ENCODE assay signal across 8 cellular contexts in the genomic region with DNA sequence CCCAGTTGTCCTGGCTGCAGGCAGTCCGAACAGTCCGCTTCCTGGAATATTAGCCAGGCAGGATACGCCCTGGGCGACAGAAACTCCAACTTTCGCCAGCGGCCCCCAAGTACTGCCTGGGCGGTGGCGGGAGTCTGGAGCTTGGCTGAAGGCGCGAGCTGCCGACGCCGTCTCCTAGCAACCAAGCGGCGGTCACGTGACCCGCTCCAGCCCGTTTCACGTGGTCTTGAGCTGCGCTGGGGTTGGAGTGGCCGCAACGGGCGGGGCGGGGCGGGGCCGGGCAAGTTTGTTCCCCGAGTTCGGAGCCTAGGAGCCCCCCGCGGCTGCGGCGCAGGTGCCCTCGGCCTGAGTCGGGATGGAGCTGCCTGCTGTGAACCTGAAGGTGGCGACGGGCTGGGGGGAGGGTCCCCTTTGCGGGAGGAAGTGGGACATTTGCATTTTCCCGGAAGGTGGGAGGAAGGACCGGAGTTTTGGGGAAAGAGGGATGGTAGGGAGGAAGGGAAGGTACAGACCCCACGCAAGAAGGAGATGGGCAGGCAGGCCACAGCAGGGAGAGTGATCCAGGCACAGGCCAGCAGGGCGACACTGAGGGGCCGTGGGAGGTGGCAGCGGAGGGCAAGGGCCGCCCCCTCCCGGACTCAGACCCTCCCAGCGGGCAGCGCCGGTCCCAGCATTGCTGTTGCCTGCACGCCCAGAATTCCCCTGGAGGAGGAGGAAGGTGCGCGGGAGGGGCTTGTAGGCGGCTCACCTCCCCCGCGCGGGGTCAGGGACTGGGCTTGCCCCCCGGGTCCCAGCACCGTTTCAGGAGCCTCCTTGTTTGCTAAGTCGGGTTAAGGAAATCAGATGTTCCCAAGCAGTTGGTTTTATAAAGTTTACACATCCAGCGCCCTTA. TPM values are rescaled to one million over a fixed set of nuclear protein-coding genes. Genes with fewer than 3 reads are reported as not detected.
DNase-seq lines count a peak whose midpoint lies in the region; ATAC-seq and TF ChIP-seq lines count a peak whose summit lies in the region.

A gene with protein sequence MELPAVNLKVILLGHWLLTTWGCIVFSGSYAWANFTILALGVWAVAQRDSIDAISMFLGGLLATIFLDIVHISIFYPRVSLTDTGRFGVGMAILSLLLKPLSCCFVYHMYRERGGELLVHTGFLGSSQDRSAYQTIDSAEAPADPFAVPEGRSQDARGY (plus strand): TSS at position 283 of the 892 bp plus-strand sequence. CDS start 73 bp downstream, at position 356.

- CTCF ChIA-PET in Calu3 (lab: Charles Lee): interaction anchor here (2.7 kb wide), 1 partner anchor 16 kb away, joined by 10 read pairs; no protein-coding TSS in a partner anchor
- CTCF ChIA-PET in activated naive CD4-positive, alpha-beta T cell treated with anti-CD3 and anti-CD28 coated beads for 36 hours (lab: Charles Lee): interaction anchor here (1.8 to 2.5 kb wide), 4 partner anchors 13 to 85 kb away, joined by 6 to 13 read pairs (median 9); a partner anchor contains a TSS

- H3K9ac ChIP-seq in MM.1S (ENCODE audit: low read length): peak within 1 kb of the TSS; percentile 91

- peak within 1 kb of the TSS; percentile 96 for H3K4me2 ChIP-seq in MM.1S (ENCODE audit: low read depth, low read length)

- no peaks in the 10 kb centered on the region for H3K9me3 Mint-ChIP-seq in Calu3 (ENCODE audit: low read depth, unreplicated experiment)
- H3K9me3 Mint-ChIP-seq in activated naive CD4-positive, alpha-beta T cell treated with anti-CD3 and anti-CD28 coated beads for 36 hours: no peaks in the 10 kb centered on the region

- intact Hi-C loops in Calu3 (cut with micrococcal nuclease; ENCODE audit: unreplicated experiment): no loop called here
- intact Hi-C loops in activated naive CD4-positive, alpha-beta T cell treated with anti-CD3 and anti-CD28 coated beads for 36 hours (cut with micrococcal nuclease): loop anchor here (2.0 to 5.0 kb wide), 2 partner anchors 71 to 171 kb away; a partner anchor contains a TSS

- TF ChIP-seq POLR2A in gastroesophageal sphincter (IDR thresholded peaks at IDR 0.05): peak; percentile 28 to 33

- ATAC-seq in GM21619 (IDR thresholded peaks at IDR 0.05; ENCODE audit: unreplicated experiment): peak; percentile 58
- ATAC-seq in gastroesophageal sphincter: peak; percentile 86

- peaks cover 7% of the 10 kb centered on the region for H3K79me2 ChIP-seq in MM.1S (ENCODE audit: low read length)

- H2AFZ ChIP-seq in MM.1S (ENCODE audit: low read length): peak within 1 kb of the TSS; percentile 96

- H3K4me3 ChIP-seq in MM.1S (ENCODE audit: low read length) (peak within 1 kb of the TSS; percentile 99), gastroesophageal sphincter (peak within 1 kb of the TSS; percentile 64 to 89), neutrophil (ENCODE audit: low read depth in 1 of 2, low read length in 1 of 2) (peak within 1 kb of the TSS; percentile 97 to 98)

- H3K27ac Mint-ChIP-seq in Calu3 (ENCODE audit: unreplicated experiment): peak within 1 kb of the TSS; percentile 70
- H3K27ac Mint-ChIP-seq in activated naive CD4-positive, alpha-beta T cell treated with anti-CD3 and anti-CD28 coated beads for 36 hours: peak within 1 kb of the TSS; percentile 93

- peaks cover 21% of the 10 kb centered on the region for H3K36me3 Mint-ChIP-seq in Calu3 (ENCODE audit: insufficient read depth, unreplicated experiment)
- H3K36me3 Mint-ChIP-seq in activated naive CD4-positive, alpha-beta T cell treated with anti-CD3 and anti-CD28 coated beads for 36 hours (ENCODE audit: low read depth): no peaks in the 10 kb centered on the region

- peaks cover 35% of the 10 kb centered on the region for H3K4me1 ChIP-seq in MM.1S (ENCODE audit: low read length)
- peaks cover 0 to 79% (median 22%) of the 10 kb centered on the region in 3 donors for H3K4me1 ChIP-seq in gastroesophageal sphincter
- peaks cover 91 to 94% of the 10 kb centered on the region in 2 experiments for H3K4me1 ChIP-seq in neutrophil (ENCODE audit: control insufficient read depth in 1 of 2, insufficient read depth in 1 of 2, low read depth in 1 of 2, low read length in 1 of 2)

- H3K9me3 ChIP-seq in MM.1S (replicated peaks; ENCODE audit: insufficient read depth, low read length) (no peaks in the 10 kb centered on the region), gastroesophageal sphincter (no peaks in the 10 kb centered on the region), neutrophil (no peaks in the 10 kb centered on the region)

- no peaks in the 10 kb centered on the region for H3K9me2 ChIP-seq in MM.1S (replicated peaks; ENCODE audit: insufficient read depth, low read length)

- 0 to 5% methylated on average over 4 to 8 of the region's 59 CpGs for WGBS in gastroesophageal sphincter (ENCODE audit: low coverage in 1 of 2), 2 donors

- TF ChIP-seq CTCF in Calu3 (IDR thresholded peaks at IDR 0.05; ENCODE audit: unreplicated experiment) (no peak), MM.1S (IDR thresholded peaks at IDR 0.05; ENCODE audit: low read length) (0 out of 2 replicates have a peak, but pooled peaks have one; percentile 11), gastroesophageal sphincter (IDR thresholded peaks at IDR 0.05) (peak in 2 of 4 experiments; percentile 5 to 24), neutrophil (IDR thresholded peaks at IDR 0.05) (peak; percentile 39), subcutaneous adipose tissue (IDR thresholded peaks at IDR 0.05; ENCODE audit: low read depth) (no peak)

- TF ChIP-seq EP300 in gastroesophageal sphincter (IDR thresholded peaks at IDR 0.05): no peak

- no peaks in the 10 kb centered on the region for H3K27me3 Mint-ChIP-seq in Calu3 (ENCODE audit: unreplicated experiment)
- H3K27me3 Mint-ChIP-seq in activated naive CD4-positive, alpha-beta T cell treated with anti-CD3 and anti-CD28 coated beads for 36 hours (ENCODE audit: low read depth): no peaks in the 10 kb centered on the region

- peak within 1 kb of the TSS; percentile 93 for H3K4me3 Mint-ChIP-seq in Calu3 (ENCODE audit: low read depth, unreplicated experiment)
- peak within 1 kb of the TSS; percentile 96 for H3K4me3 Mint-ChIP-seq in activated naive CD4-positive, alpha-beta T cell treated with anti-CD3 and anti-CD28 coated beads for 36 hours

- H3K36me3 ChIP-seq in MM.1S (replicated peaks; ENCODE audit: insufficient read depth, low read length) (no peaks in the 10 kb centered on the region), gastroesophageal sphincter (no peaks in the 10 kb centered on the region), neutrophil (no peaks in the 10 kb centered on the region)

- peaks cover 24% of the 10 kb centered on the region for H3F3A ChIP-seq in MM.1S (ENCODE audit: insufficient read depth, low read length)

- H4K20me1 ChIP-seq in MM.1S (ENCODE audit: insufficient read depth, low read length): no peaks in the 10 kb centered on the region

- H3K27me3 ChIP-seq in MM.1S (replicated peaks; ENCODE audit: insufficient read depth, low read length): no peaks in the 10 kb centered on the region
- H3K27me3 ChIP-seq in gastroesophageal sphincter: no peaks in the 10 kb centered on the region
- H3K27me3 ChIP-seq in neutrophil: no peaks in the 10 kb centered on the region

- BruUV-seq in Calu3 (replicated peaks; lab: Mats Ljungman, UMichigan): no TSS peak

- H3K27ac ChIP-seq in MM.1S (ENCODE audit: low read length): peak within 1 kb of the TSS; percentile 65
- H3K27ac ChIP-seq in gastroesophageal sphincter: peak within 1 kb of the TSS; percentile 55 to 94 (median 90)
- peak within 1 kb of the TSS; percentile 98 for H3K27ac ChIP-seq in neutrophil

- peaks cover 5% of the 10 kb centered on the region for H3K4me1 Mint-ChIP-seq in Calu3 (ENCODE audit: low read depth, unreplicated experiment)
- peaks cover 51% of the 10 kb centered on the region for H3K4me1 Mint-ChIP-seq in activated naive CD4-positive, alpha-beta T cell treated with anti-CD3 and anti-CD28 coated beads for 36 hours (ENCODE audit: low read depth)

- DNase-seq in Calu3: peak; percentile 88
- peak; percentile 95 for DNase-seq in MM.1S
- DNase-seq in SK-N-DZ (ENCODE audit: low spot score): peak; percentile 82
- peak; percentile 92 for DNase-seq in activated naive CD4-positive, alpha-beta T cell treated with anti-CD3 and anti-CD28 coated beads for 36 hours

RNA-seq across cellular contexts. Expression of the gene that starts here (rescaled TPM):
- total RNA-seq in Calu3 (2022): 30.4 and 41.2 TPM in 2 replicates
- polyA plus RNA-seq in SK-N-DZ (2014; cell fraction: cytosol; rRNA removed): 12.1 and 17.0 TPM in 2 replicates
- polyA plus RNA-seq in SK-N-DZ (2014; cell fraction: nucleus; rRNA removed): 8.2 and 22.1 TPM in 2 replicates
- 10 to 100 TPM; 20.3 to 21.7 TPM for total RNA-seq in activated naive CD4-positive, alpha-beta T cell treated with anti-CD3 and anti-CD28 coated beads for 36 hours
- total RNA-seq in gastroesophageal sphincter: 10 to 100 TPM; 32.2 to 56.4 (median 40.5) TPM
- total RNA-seq in subcutaneous adipose tissue: 10 to 100 TPM; 22.0 to 82.3 (median 58.3) TPM

Comparison
In these comparisons a context has a peak if more than half of its experiments do, and no peak if none do; other contexts are left out.
1. Peak in every context shown above with its lines: DNase-seq, ATAC-seq, H3K4me3 ChIP-seq and H3K27ac ChIP-seq.
2. CTCF ChIP-seq: peak in MM.1S (single experiment) and neutrophil (single experiment); none in Calu3 (single experiment) and subcutaneous adipose tissue (single experiment).